ENCODE assay signal across 25 cellular contexts in the genomic region with DNA sequence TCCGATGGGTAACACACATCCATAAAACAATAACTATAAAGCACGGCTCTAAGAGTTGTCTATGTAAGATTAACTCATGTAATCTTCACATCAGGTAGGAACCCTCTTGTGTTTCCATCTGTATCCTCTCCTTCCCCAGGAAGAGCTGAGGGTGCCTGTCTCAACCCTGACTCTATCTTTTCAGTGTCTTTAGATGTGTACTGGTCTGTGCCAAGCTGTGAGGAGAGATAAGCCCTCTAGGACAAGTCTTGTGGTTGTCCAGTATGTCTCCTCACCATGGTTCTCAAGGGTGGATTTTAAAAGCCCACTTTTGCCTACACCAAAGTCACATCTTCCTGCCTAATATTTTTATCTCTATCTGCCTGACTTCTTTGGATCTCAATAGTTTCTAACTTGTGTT.
"Had no signal": no experiment of that assay in that cellular context is flagged by ENCODE, and none has a peak within 500 bp of the region (broad histone marks: within the 10 kb centered on the region; RNA-seq: fewer than 3 reads in every experiment).

No MANE protein-coding gene starts in this region.

- DNase-seq: effector CD4-positive, alpha-beta T cell; endodermal cell; heart right ventricle; islet precursor cell; left ventricle myocardium inferior; lower lobe of right lung; nucleus accumbens; psoas muscle; retina; right lobe of liver; stimulated activated CD4-positive, alpha-beta T cell treated with anti-CD3 and anti-CD28 coated beads, Interleukin-4, amount 100 ng/mL, for 1 hour; stimulated activated CD8-positive, alpha-beta memory T cell treated with anti-CD3 and anti-CD28 coated beads, Interleukin-4, amount 100 ng/mL, for 48 hours; stimulated activated naive CD8-positive, alpha-beta T cell treated with anti-CD3 and anti-CD28 coated beads, Interleukin-15, Interleukin-2, amounts not matched to agents 100 U/mL and 50 U/mL, for 24 hours; thyroid gland; uterus had no signal

- H3K4me2 ChIP-seq: neural progenitor cell had no signal

- H3K4me3 Mint-ChIP-seq: endodermal cell; memory B cell; mesothelial cell of epicardium; natural killer cell treated with Interleukin-12 subunit alpha and Interleukin-12 subunit beta and Interleukin-15 and Interleukin-18, amount 100 ng/mL, for 72 hours; neural progenitor cell; stimulated activated effector memory CD8-positive, alpha-beta T cell treated with anti-CD3 and anti-CD28 coated beads, Interleukin-12 subunit alpha, Interleukin-12 subunit beta, amount 100 ng/mL, for 72 hours; type B pancreatic cell had no signal

- ATAC-seq: esophagus mucosa; heart right ventricle; lower lobe of right lung; natural killer cell treated with Interleukin-12 subunit alpha and Interleukin-12 subunit beta and Interleukin-15 and Interleukin-18, amount 100 ng/mL, for 72 hours; psoas muscle; right lobe of liver; stimulated activated effector memory CD8-positive, alpha-beta T cell treated with anti-CD3 and anti-CD28 coated beads, Interleukin-12 subunit alpha, Interleukin-12 subunit beta, amount 100 ng/mL, for 72 hours; stimulated activated naive CD8-positive, alpha-beta T cell treated with anti-CD3 and anti-CD28 coated beads, Interleukin-15, Interleukin-2, amounts not matched to agents 100 U/mL and 50 U/mL, for 24 hours had no signal

- H3K36me3 Mint-ChIP-seq: memory B cell; natural killer cell treated with Interleukin-12 subunit alpha and Interleukin-12 subunit beta and Interleukin-15 and Interleukin-18, amount 100 ng/mL, for 72 hours; stimulated activated effector memory CD8-positive, alpha-beta T cell treated with anti-CD3 and anti-CD28 coated beads, Interleukin-12 subunit alpha, Interleukin-12 subunit beta, amount 100 ng/mL, for 72 hours; type B pancreatic cell had no signal

- H2AFZ ChIP-seq: neural progenitor cell, parathyroid adenoma had no signal

- H3K27ac ChIP-seq: coronary artery, heart right ventricle, left ventricle myocardium inferior, lower lobe of right lung, neural progenitor cell, parathyroid adenoma, psoas muscle, right lobe of liver, suprapubic skin, thyroid gland, uterus had no signal

- H3K36me3 ChIP-seq: heart right ventricle, left ventricle myocardium inferior, lower lobe of right lung, neural progenitor cell, right lobe of liver, suprapubic skin, thyroid gland, uterus had no signal

- H3K4me1 Mint-ChIP-seq: memory B cell; stimulated activated effector memory CD8-positive, alpha-beta T cell treated with anti-CD3 and anti-CD28 coated beads, Interleukin-12 subunit alpha, Interleukin-12 subunit beta, amount 100 ng/mL, for 72 hours had no signal

- H3K9me3 Mint-ChIP-seq: endodermal cell; memory B cell; neural progenitor cell; stimulated activated effector memory CD8-positive, alpha-beta T cell treated with anti-CD3 and anti-CD28 coated beads, Interleukin-12 subunit alpha, Interleukin-12 subunit beta, amount 100 ng/mL, for 72 hours; type B pancreatic cell had no signal

- H3K27ac Mint-ChIP-seq: endodermal cell; memory B cell; mesothelial cell of epicardium; natural killer cell treated with Interleukin-12 subunit alpha and Interleukin-12 subunit beta and Interleukin-15 and Interleukin-18, amount 100 ng/mL, for 72 hours; neural progenitor cell; stimulated activated effector memory CD8-positive, alpha-beta T cell treated with anti-CD3 and anti-CD28 coated beads, Interleukin-12 subunit alpha, Interleukin-12 subunit beta, amount 100 ng/mL, for 72 hours; type B pancreatic cell had no signal

- H3K27me3 Mint-ChIP-seq: memory B cell; natural killer cell treated with Interleukin-12 subunit alpha and Interleukin-12 subunit beta and Interleukin-15 and Interleukin-18, amount 100 ng/mL, for 72 hours; type B pancreatic cell had no signal

- H3K9me3 ChIP-seq: heart right ventricle, left ventricle myocardium inferior, lower lobe of right lung, psoas muscle, right lobe of liver, suprapubic skin, thyroid gland, uterus had no signal

- H3K27me3 ChIP-seq: heart right ventricle, neural progenitor cell, right lobe of liver, suprapubic skin, thyroid gland, uterus had no signal

- H3K4me1 ChIP-seq: heart right ventricle, left ventricle myocardium inferior, lower lobe of right lung, parathyroid adenoma, psoas muscle, right lobe of liver, suprapubic skin, thyroid gland, uterus had no signal

- H3K4me3 ChIP-seq: coronary artery, heart right ventricle, left ventricle myocardium inferior, lower lobe of right lung, neural progenitor cell, psoas muscle, right lobe of liver, suprapubic skin, thyroid gland, uterus had no signal

- H3K79me2 ChIP-seq: parathyroid adenoma had no signal

- H3K9ac ChIP-seq: neural progenitor cell, parathyroid adenoma had no signal
